ENCODE assay signal across 16 cellular contexts in genomic region chr16:83901101-83901500, GRCh38. TPM values are rescaled to one million over a fixed set of nuclear protein-coding genes. Genes with fewer than 3 reads are reported as not detected.
A peak's percentile ranks its signal among the peaks of the same experiment; 100 is the strongest.
DNase-seq lines count a peak whose midpoint lies in the region; ATAC-seq and TF ChIP-seq lines count a peak whose summit lies in the region.
"Had no signal": no experiment of that assay in that cellular context is flagged by ENCODE, and none has a peak within 500 bp of the region (broad histone marks: within the 10 kb centered on the region; RNA-seq: fewer than 3 reads in every experiment).

No MANE protein-coding gene starts in this region.

- ATAC-seq in Right ventricle myocardium inferior (no peak), memory B cell (ENCODE audit: low read depth) (no peak), HG02759 (IDR thresholded peaks at IDR 0.05; ENCODE audit: unreplicated experiment) (no peak), GM18868 (IDR thresholded peaks at IDR 0.05; ENCODE audit: unreplicated experiment) (no peak)
- ATAC-seq: activated CD8-positive, alpha-beta memory T cell treated with anti-CD3 and anti-CD28 coated beads, Interleukin-2, amount 10 ng/mL, durations not matched to agents 7 days and 5 days had no signal

- H3K4me1 Mint-ChIP-seq in activated T-helper 1 cell treated with anti-CD3 and anti-CD28 coated beads, Interleukin-12 subunit alpha, Interleukin-12 subunit beta, Interleukin-2, Interleukin-4 antibody, amounts not matched to agents 30 ng/mL and 10 ng/mL and 1 ng/mL, durations not matched to agents 14 hours and 24 hours and 36 hours (ENCODE audit: low read depth), result peaks cover 27% of the 10 kb centered on the region
- H3K4me1 Mint-ChIP-seq in memory B cell (peaks cover 28% of the 10 kb centered on the region), type B pancreatic cell (ENCODE audit: unreplicated experiment) (peaks cover 24% of the 10 kb centered on the region)

- no peak overlapping the region for H2AFZ ChIP-seq in neuronal stem cell (ENCODE audit: low read length)

- no peaks in the 10 kb centered on the region for H3K79me1 ChIP-seq in neuronal stem cell (ENCODE audit: low read depth, low read length)

- no peaks in the 10 kb centered on the region for H3K9me3 Mint-ChIP-seq in activated T-helper 1 cell treated with anti-CD3 and anti-CD28 coated beads, Interleukin-12 subunit alpha, Interleukin-12 subunit beta, Interleukin-2, Interleukin-4 antibody, amounts not matched to agents 30 ng/mL and 10 ng/mL and 1 ng/mL, durations not matched to agents 14 hours and 24 hours and 36 hours
- no peaks in the 10 kb centered on the region for H3K9me3 Mint-ChIP-seq in memory B cell
- no peaks in the 10 kb centered on the region for H3K9me3 Mint-ChIP-seq in type B pancreatic cell
- H3K9me3 Mint-ChIP-seq: IgD-negative memory B cell had no signal

- H2BK120ac ChIP-seq in neuronal stem cell (ENCODE audit: low read depth, low read length), result no peak overlapping the region

- no peak overlapping the region for H4K8ac ChIP-seq in neuronal stem cell (ENCODE audit: low read depth, low read length)

- intact Hi-C loops in Right ventricle myocardium inferior (cut with DNase I), result loop anchor here (5.0 kb wide), 1 partner anchor 156 kb away; no protein-coding TSS in a partner anchor
- intact Hi-C loops in activated T-helper 1 cell treated with anti-CD3 and anti-CD28 coated beads, Interleukin-12 subunit alpha, Interleukin-12 subunit beta, Interleukin-2, Interleukin-4 antibody, amounts not matched to agents 30 ng/mL and 10 ng/mL and 1 ng/mL, durations not matched to agents 14 hours and 24 hours and 36 hours (cut with micrococcal nuclease), result no loop called here

- H3K27me3 Mint-ChIP-seq in activated T-helper 1 cell treated with anti-CD3 and anti-CD28 coated beads, Interleukin-12 subunit alpha, Interleukin-12 subunit beta, Interleukin-2, Interleukin-4 antibody, amounts not matched to agents 30 ng/mL and 10 ng/mL and 1 ng/mL, durations not matched to agents 14 hours and 24 hours and 36 hours (ENCODE audit: insufficient read depth), result peaks cover 4% of the 10 kb centered on the region
- H3K27me3 Mint-ChIP-seq in memory B cell, result no peaks in the 10 kb centered on the region
- H3K27me3 Mint-ChIP-seq in type B pancreatic cell, result peaks cover 4% of the 10 kb centered on the region

- no CpG with 5 or more reads among the region's 3 CpGs for WGBS in neuronal stem cell (ENCODE audit: extremely low coverage in 2 of 2, insufficient read length in 2 of 2, insufficient replicate concordance in 1 of 2), 2 donors

- TF ChIP-seq CTCF in right atrium auricular region (IDR thresholded peaks at IDR 0.05) (no peak), type B pancreatic cell (conservative IDR thresholded peaks at IDR 0.05) (no peak)

- H3K4ac ChIP-seq in neuronal stem cell (ENCODE audit: low read length), result no peak overlapping the region

- H3K36me3 Mint-ChIP-seq in activated T-helper 1 cell treated with anti-CD3 and anti-CD28 coated beads, Interleukin-12 subunit alpha, Interleukin-12 subunit beta, Interleukin-2, Interleukin-4 antibody, amounts not matched to agents 30 ng/mL and 10 ng/mL and 1 ng/mL, durations not matched to agents 14 hours and 24 hours and 36 hours (ENCODE audit: low read depth), result peaks cover 2% of the 10 kb centered on the region
- H3K36me3 Mint-ChIP-seq in memory B cell (peaks cover 5% of the 10 kb centered on the region), type B pancreatic cell (peaks cover 4% of the 10 kb centered on the region)
- H3K36me3 Mint-ChIP-seq: activated CD8-positive, alpha-beta memory T cell treated with anti-CD3 and anti-CD28 coated beads, Interleukin-2, amount 10 ng/mL, durations not matched to agents 7 days and 5 days; IgD-negative memory B cell had no signal

- H2BK15ac ChIP-seq in neuronal stem cell (ENCODE audit: low read length), result no peak overlapping the region

- H3K36me3 ChIP-seq in right atrium auricular region, result no peaks in the 10 kb centered on the region
- peaks cover 0 to 6% of the 10 kb centered on the region in 2 donors for H3K36me3 ChIP-seq in neuronal stem cell (replicated peaks in 1 of 2; ENCODE audit: control insufficient read depth in 2 of 2, insufficient read depth in 2 of 2, low read length in 2 of 2)

- H3K4me3 ChIP-seq in right atrium auricular region, result peak overlapping the region; percentile 28 to 94
- no peak overlapping the region for H3K4me3 ChIP-seq in neuronal stem cell (ENCODE audit: low read length in 2 of 2)

- no peak overlapping the region for H4K91ac ChIP-seq in neuronal stem cell (ENCODE audit: low read depth, low read length, poor library complexity)

- peak overlapping the region; percentile 88 to 99 for H3K27ac ChIP-seq in right atrium auricular region
- no peak overlapping the region for H3K27ac ChIP-seq in neuronal stem cell (replicated peaks; ENCODE audit: low read length)

- H3K27ac Mint-ChIP-seq in activated T-helper 1 cell treated with anti-CD3 and anti-CD28 coated beads, Interleukin-12 subunit alpha, Interleukin-12 subunit beta, Interleukin-2, Interleukin-4 antibody, amounts not matched to agents 30 ng/mL and 10 ng/mL and 1 ng/mL, durations not matched to agents 14 hours and 24 hours and 36 hours, result no peak overlapping the region
- H3K27ac Mint-ChIP-seq in memory B cell, result no peak overlapping the region
- H3K27ac Mint-ChIP-seq in type B pancreatic cell, result no peak overlapping the region
- H3K27ac Mint-ChIP-seq: activated CD8-positive, alpha-beta memory T cell treated with anti-CD3 and anti-CD28 coated beads, Interleukin-2, amount 10 ng/mL, durations not matched to agents 7 days and 5 days; IgD-negative memory B cell had no signal

- no peak overlapping the region for H2BK5ac ChIP-seq in neuronal stem cell (ENCODE audit: low read length)

- H3K18ac ChIP-seq in neuronal stem cell (ENCODE audit: low read length), result no peak overlapping the region

- H3K4me1 ChIP-seq in right atrium auricular region (peaks cover 0 to 64% of the 10 kb centered on the region in 2 donors), neuronal stem cell (ENCODE audit: control insufficient read depth in 2 of 2, insufficient read depth in 1 of 2, low read depth in 1 of 2, low read length in 2 of 2) (peaks cover 7 to 16% of the 10 kb centered on the region in 2 donors)

- no peak overlapping the region for H3K9ac ChIP-seq in neuronal stem cell (ENCODE audit: low read depth, low read length, poor library complexity)

- no peak overlapping the region for H3K14ac ChIP-seq in neuronal stem cell (ENCODE audit: low read length)

- peak overlapping the region; percentile 53 for H3K4me3 Mint-ChIP-seq in activated T-helper 1 cell treated with anti-CD3 and anti-CD28 coated beads, Interleukin-12 subunit alpha, Interleukin-12 subunit beta, Interleukin-2, Interleukin-4 antibody, amounts not matched to agents 30 ng/mL and 10 ng/mL and 1 ng/mL, durations not matched to agents 14 hours and 24 hours and 36 hours
- H3K4me3 Mint-ChIP-seq in memory B cell (peak overlapping the region; percentile 21), type B pancreatic cell (peak overlapping the region; percentile 96)
- H3K4me3 Mint-ChIP-seq: activated CD8-positive, alpha-beta memory T cell treated with anti-CD3 and anti-CD28 coated beads, Interleukin-2, amount 10 ng/mL, durations not matched to agents 7 days and 5 days had no signal

- no peak overlapping the region for H2BK12ac ChIP-seq in neuronal stem cell (ENCODE audit: low read length)

- H3K9me3 ChIP-seq in right atrium auricular region, result no peaks in the 10 kb centered on the region
- H3K9me3 ChIP-seq in neuronal stem cell (replicated peaks in 1 of 2; ENCODE audit: control insufficient read depth in 2 of 2, insufficient read depth in 1 of 2, low read depth in 1 of 2, low read length in 2 of 2), result no peaks in the 10 kb centered on the region

- no peaks in the 10 kb centered on the region for H3K27me3 ChIP-seq in right atrium auricular region
- H3K27me3 ChIP-seq in neuronal stem cell (ENCODE audit: control insufficient read depth in 3 of 3, insufficient read depth in 3 of 3, low read depth in 1 of 3, low read length in 3 of 3), result peaks cover 0 to 5% (median 0%) of the 10 kb centered on the region in 3 experiments
- H3K27me3 ChIP-seq: dorsolateral prefrontal cortex had no signal

- H2AK5ac ChIP-seq in neuronal stem cell (ENCODE audit: low read depth, low read length), result no peak overlapping the region

- H3K23ac ChIP-seq in neuronal stem cell (ENCODE audit: low read depth, low read length, poor library complexity), result no peak overlapping the region

- DNase-seq in right atrium auricular region (ENCODE audit: low spot score) (no peak), Right ventricle myocardium inferior (ENCODE audit: missing footprints) (no peak), memory B cell (ENCODE audit: low spot score in 2 of 2) (no peak), type B pancreatic cell (ENCODE audit: extremely low spot score, unreplicated experiment) (no peak), neuronal stem cell (ENCODE audit: low spot score) (no peak)
- no peak for DNase-seq in activated T-helper 1 cell treated with anti-CD3 and anti-CD28 coated beads, Interleukin-12 subunit alpha, Interleukin-12 subunit beta, Interleukin-2, Interleukin-4 antibody, amounts not matched to agents 30 ng/mL and 10 ng/mL and 1 ng/mL, durations not matched to agents 14 hours and 24 hours and 36 hours (ENCODE audit: low spot score)
- DNase-seq: activated CD8-positive, alpha-beta memory T cell treated with anti-CD3 and anti-CD28 coated beads, Interleukin-2, amount 10 ng/mL, durations not matched to agents 7 days and 5 days; amniotic stem cell; dorsolateral prefrontal cortex; GDM1; stimulated activated CD4-positive, alpha-beta T cell treated with anti-CD3 and anti-CD28 coated beads, Interleukin-4, amount 100 ng/mL, for 1 hour; stimulated activated naive CD4-positive, alpha-beta T cell treated with Interleukin-2 at 50 U/mL for 16 hours; T1000 had no signal

- H3K4me2 ChIP-seq in neuronal stem cell (ENCODE audit: insufficient read depth, low read length, poor library complexity, severe bottlenecking), result no peak overlapping the region

RNA-seq across cellular contexts. Expression of gene MLYCD, which starts 2.2 kb away (rescaled TPM):
- 10 to 100 TPM; 22.0 to 37.0 TPM for total RNA-seq in right atrium auricular region
- 48.2 TPM for total RNA-seq in Right ventricle myocardium inferior
- total RNA-seq in activated T-helper 1 cell treated with anti-CD3 and anti-CD28 coated beads, Interleukin-12 subunit alpha, Interleukin-12 subunit beta, Interleukin-2, Interleukin-4 antibody, amounts not matched to agents 30 ng/mL and 10 ng/mL and 1 ng/mL, durations not matched to agents 14 hours and 24 hours and 36 hours, result 5.0 and 6.1 TPM in 2 replicates
- total RNA-seq in type B pancreatic cell (ENCODE audit: low replicate concordance), result 6.4 and 7.1 TPM in 2 replicates
- polyA plus RNA-seq in neuronal stem cell (2013, experiment 1 of 2), result 1.1 TPM
- 1.2 TPM for polyA plus RNA-seq in neuronal stem cell (2013, experiment 2 of 2)

RNA-seq across cellular contexts. Expression of gene OSGIN1, which starts 51.9 kb away (rescaled TPM):
- total RNA-seq in right atrium auricular region, result 1 to 10 TPM; 6.0 to 6.5 TPM
- total RNA-seq in Right ventricle myocardium inferior, result 8.2 TPM
- total RNA-seq in activated T-helper 1 cell treated with anti-CD3 and anti-CD28 coated beads, Interleukin-12 subunit alpha, Interleukin-12 subunit beta, Interleukin-2, Interleukin-4 antibody, amounts not matched to agents 30 ng/mL and 10 ng/mL and 1 ng/mL, durations not matched to agents 14 hours and 24 hours and 36 hours, result 1.2 and 2.2 TPM in 2 replicates
- 4.0 and 15.5 TPM in 2 replicates for total RNA-seq in type B pancreatic cell (ENCODE audit: low replicate concordance)
- 0.20 TPM for polyA plus RNA-seq in neuronal stem cell (2013, experiment 1 of 2)
- polyA plus RNA-seq in neuronal stem cell (2013, experiment 2 of 2), result 0.25 TPM

Comparison
In these comparisons a context has a peak if more than half of its experiments do, and no peak if none do; other contexts are left out.
1. H3K4me3 ChIP-seq: peak in right atrium auricular region (2 of 2); none in neuronal stem cell (0 of 2).
2. H3K4me3 Mint-ChIP-seq: peak in every context shown above with its lines; median percentile 96 in type B pancreatic cell; 53 in activated T-helper 1 cell treated with anti-CD3 and anti-CD28 coated beads, Interleukin-12 subunit alpha, Interleukin-12 subunit beta, Interleukin-2, Interleukin-4 antibody, amounts not matched to agents 30 ng/mL and 10 ng/mL and 1 ng/mL, durations not matched to agents 14 hours and 24 hours and 36 hours; 21 in memory B cell.